Comparison of ENCODE assay signal across 9 cellular contexts in the genomic region with DNA sequence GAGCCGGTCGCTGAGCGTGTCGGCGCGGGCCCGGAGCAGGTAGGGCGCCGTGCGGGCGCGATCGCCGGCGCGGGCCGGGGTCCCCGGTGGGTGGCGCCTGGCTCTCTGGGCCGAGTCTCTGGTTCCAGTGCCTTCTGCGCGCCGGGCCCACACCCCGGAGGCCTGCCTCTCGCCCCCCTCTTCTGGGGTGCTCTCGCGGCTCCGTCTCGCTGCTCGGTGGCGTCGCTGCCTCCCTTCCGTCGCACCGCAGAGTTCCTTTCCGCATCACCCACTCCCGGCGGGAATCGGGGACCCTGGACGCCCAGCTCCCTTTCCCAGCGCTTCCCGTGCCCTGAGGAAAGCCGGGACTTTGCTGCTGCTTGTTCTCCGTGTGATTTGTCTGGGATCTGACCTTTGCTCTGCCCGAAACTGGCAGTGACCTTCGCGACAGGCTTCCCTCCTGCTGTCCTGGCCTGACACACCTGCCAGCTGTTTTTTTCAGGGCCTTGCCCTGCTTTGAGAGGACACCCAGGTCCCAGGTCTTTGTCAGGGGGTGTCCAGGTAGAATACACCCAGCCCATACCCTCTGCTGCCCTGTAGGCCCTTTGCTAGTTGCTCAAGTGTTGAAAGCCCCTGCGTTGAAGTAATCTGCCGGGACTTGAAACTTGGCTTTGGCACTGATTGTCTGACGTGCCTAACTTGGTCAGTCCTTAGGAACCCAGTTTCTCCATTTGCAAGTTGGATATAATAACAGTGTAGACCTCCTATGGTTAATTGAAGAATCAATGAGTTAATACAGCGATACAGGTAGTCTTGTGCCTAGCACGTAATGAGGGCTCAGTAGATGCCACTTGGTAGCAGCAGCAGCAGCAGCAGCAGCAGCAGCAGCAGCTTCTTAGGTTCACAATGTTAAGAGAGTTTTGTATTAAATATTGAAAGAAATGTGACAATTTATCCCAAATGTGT. TPM values are rescaled to one million over a fixed set of nuclear protein-coding genes. Genes with fewer than 3 reads are reported as not detected.
DNase-seq lines count a peak whose midpoint lies in the region; ATAC-seq, FAIRE-seq and TF ChIP-seq lines count a peak whose summit lies in the region.
"Had no signal": no experiment of that assay in that cellular context is flagged by ENCODE, and none has a peak within 500 bp of the region (broad histone marks: within the 10 kb centered on the region; RNA-seq: fewer than 3 reads in every experiment).

No MANE protein-coding gene starts in this region.

- H3K4me2 ChIP-seq in Loucy (ENCODE audit: low read depth, low read length, poor library complexity, severe bottlenecking): peak overlapping the region; percentile 84

- H3K79me2 ChIP-seq in Loucy (ENCODE audit: insufficient read depth, low read length): peaks cover 51% of the 10 kb centered on the region

- H4K20me1 ChIP-seq in Loucy (ENCODE audit: insufficient read depth, low read length, poor library complexity, severe bottlenecking): peaks cover 25% of the 10 kb centered on the region

- no peak for FAIRE-seq in urothelium cell line (lab: Jason Lieb, UNC)
- FAIRE-seq: A204.1 had no signal

- ATAC-seq in esophagus mucosa: peak; percentile 46

- peaks cover 18% of the 10 kb centered on the region for H3K4me1 ChIP-seq in HAP-1
- H3K4me1 ChIP-seq in Loucy (ENCODE audit: insufficient read depth, low read length, poor library complexity, severe bottlenecking): peaks cover 30% of the 10 kb centered on the region

- H3K36me3 ChIP-seq in HAP-1 (replicated peaks): no peaks in the 10 kb centered on the region
- H3K36me3 ChIP-seq in Loucy (ENCODE audit: insufficient read depth, low read length): no peaks in the 10 kb centered on the region

- TF ChIP-seq CTCF in Loucy (conservative IDR thresholded peaks at IDR 0.05; ENCODE audit: low read length): no peak

- no peaks in the 10 kb centered on the region for H3F3A ChIP-seq in Loucy (ENCODE audit: low read depth)

- H3K4me3 ChIP-seq in HAP-1 (peak overlapping the region; percentile 61), Loucy (ENCODE audit: low read length, poor library complexity, severe bottlenecking) (peak overlapping the region; percentile 85)

- H3K9ac ChIP-seq in Loucy (ENCODE audit: low read depth, low read length, poor library complexity, severe bottlenecking): peak overlapping the region; percentile 85

- peak overlapping the region; percentile 74 for H2AFZ ChIP-seq in Loucy (ENCODE audit: low read length)

- no peaks in the 10 kb centered on the region for H3K27me3 ChIP-seq in HAP-1 (ENCODE audit: low read depth)
- H3K27me3 ChIP-seq in Loucy (ENCODE audit: insufficient read depth, low read length, poor library complexity, severe bottlenecking): no peaks in the 10 kb centered on the region

- no peaks in the 10 kb centered on the region for H3K9me2 ChIP-seq in Loucy (replicated peaks; ENCODE audit: low read depth, low read length)

- in situ Hi-C loops in HAP-1 (cut with MboI; ENCODE audit: low sequenced_read_pairs): loop anchor here (10.0 kb wide), 1 partner anchor 226 kb away; no protein-coding TSS in a partner anchor

- DNase-seq in DMS 273 (lab: John Stamatoyannopoulos, UW; ENCODE audit: unreplicated experiment): peak; percentile 68
- DNase-seq in DMS 273 treated with DMSO at 0.1 percent for 48 hours (lab: John Stamatoyannopoulos, UW): no peak
- no peak for DNase-seq in HAP-1 (ENCODE audit: low spot score in 2 of 2)
- peak; percentile 17 for DNase-seq in activated CD8-positive, alpha-beta memory T cell treated with anti-CD3 and anti-CD28 coated beads, Interleukin-2, amount 50 U/mL, for 4 hours
- DNase-seq in myocyte (ENCODE audit: low read depth): peak; percentile 40
- peak; percentile 52 for DNase-seq in urothelium cell line (ENCODE audit: low spot score)

- H3K9me3 ChIP-seq in HAP-1 (no peaks in the 10 kb centered on the region), Loucy (ENCODE audit: insufficient read depth, low read depth, low read length) (no peaks in the 10 kb centered on the region)

RNA-seq across cellular contexts. Expression of a gene that starts 0.8 kb away (rescaled TPM):
- 9.7 TPM for total RNA-seq in esophagus mucosa
- 11.8 and 13.0 TPM in 2 replicates for total RNA-seq in myocyte
- polyA plus RNA-seq in myocyte (2012): 7.5 TPM

Comparison
In these comparisons a context has a peak if more than half of its experiments do, and no peak if none do; other contexts are left out.
1. DNase-seq: peak in DMS 273 (single experiment), activated CD8-positive, alpha-beta memory T cell treated with anti-CD3 and anti-CD28 coated beads, Interleukin-2, amount 50 U/mL, for 4 hours (single experiment), myocyte (single experiment) and urothelium cell line (single experiment); none in DMS 273 treated with DMSO at 0.1 percent for 48 hours (single experiment) and HAP-1 (0 of 2).